ENCODE assay signal across 26 cellular contexts in the genomic region with DNA sequence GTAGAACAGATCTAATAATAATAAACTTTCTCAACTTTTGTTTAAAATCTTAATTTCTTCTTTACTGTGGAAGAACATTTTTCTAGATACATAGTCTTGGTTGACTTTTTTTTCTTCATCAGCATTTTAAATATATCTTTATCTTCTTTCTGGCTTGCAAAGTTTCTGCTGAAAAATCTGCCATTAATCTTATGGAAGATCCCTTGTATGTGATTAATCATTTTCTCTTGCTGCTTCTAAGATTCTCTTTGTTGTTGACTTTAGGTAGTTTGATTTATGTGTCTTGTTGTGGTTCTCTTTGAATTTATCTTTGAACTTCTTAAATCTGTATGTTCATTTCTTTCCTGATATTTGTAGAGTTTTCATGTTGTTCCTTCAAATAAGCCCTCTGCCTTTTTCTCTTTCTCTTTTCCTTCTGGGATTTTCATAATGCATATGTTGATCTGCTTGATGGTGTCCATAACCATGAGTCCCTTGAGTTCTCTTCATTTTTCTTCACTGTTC.
"Had no signal": no experiment of that assay in that cellular context is flagged by ENCODE, and none has a peak within 500 bp of the region (broad histone marks: within the 10 kb centered on the region; RNA-seq: fewer than 3 reads in every experiment).

No MANE protein-coding gene starts in this region.

- DNase-seq: colonic mucosa; cortex of kidney; dermis blood vessel endothelial cell; dorsolateral prefrontal cortex; effector CD4-positive, alpha-beta T cell; effector CD8-positive, alpha-beta T cell; effector memory CD4-positive, alpha-beta T cell; effector memory CD8-positive, alpha-beta T cell; endodermal cell; erythroblast; esophagus squamous epithelium; foreskin fibroblast; foreskin keratinocyte; foreskin melanocyte; gastrocnemius medialis; glutamatergic neuron; head of caudate nucleus; heart left ventricle; heart right ventricle had no signal

- H3K4me3 ChIP-seq: colonic mucosa, coronary artery, dorsolateral prefrontal cortex, esophagus muscularis mucosa, esophagus squamous epithelium, gastrocnemius medialis, gastroesophageal sphincter, heart left ventricle, heart right ventricle, hepatocyte had no signal

- H3K27ac Mint-ChIP-seq: dendritic cell treated with granulocyte-macrophage colony-stimulating factor and Interleukin-4, amounts not matched to agents 40 ng/mL and 50 ng/mL, for 4 days; effector memory CD8-positive, alpha-beta T cell; endodermal cell had no signal

- H3K4me3 Mint-ChIP-seq: dendritic cell treated with granulocyte-macrophage colony-stimulating factor and Interleukin-4, amounts not matched to agents 40 ng/mL and 50 ng/mL, for 4 days; effector memory CD8-positive, alpha-beta T cell; endodermal cell had no signal

- H3K27ac ChIP-seq: colonic mucosa, coronary artery, dorsolateral prefrontal cortex, epithelial cell of prostate, esophagus muscularis mucosa, esophagus squamous epithelium, foreskin keratinocyte, gastrocnemius medialis, gastroesophageal sphincter, heart left ventricle, heart right ventricle, hepatocyte had no signal

- H3K9me3 ChIP-seq: colonic mucosa, gastrocnemius medialis had no signal

- H3K36me3 ChIP-seq: colonic mucosa, esophagus muscularis mucosa, esophagus squamous epithelium, gastrocnemius medialis, gastroesophageal sphincter, heart left ventricle, heart right ventricle had no signal

- FAIRE-seq: endothelial cell of umbilical vein had no signal

- H3K27me3 Mint-ChIP-seq: dendritic cell treated with granulocyte-macrophage colony-stimulating factor and Interleukin-4, amounts not matched to agents 40 ng/mL and 50 ng/mL, for 4 days; effector memory CD8-positive, alpha-beta T cell had no signal

- H3K4me1 ChIP-seq: colonic mucosa, esophagus muscularis mucosa, esophagus squamous epithelium, foreskin keratinocyte, gastrocnemius medialis, gastroesophageal sphincter, heart left ventricle, heart right ventricle had no signal
